1 cellular context compared by ENCODE assay signal in the genomic region with DNA sequence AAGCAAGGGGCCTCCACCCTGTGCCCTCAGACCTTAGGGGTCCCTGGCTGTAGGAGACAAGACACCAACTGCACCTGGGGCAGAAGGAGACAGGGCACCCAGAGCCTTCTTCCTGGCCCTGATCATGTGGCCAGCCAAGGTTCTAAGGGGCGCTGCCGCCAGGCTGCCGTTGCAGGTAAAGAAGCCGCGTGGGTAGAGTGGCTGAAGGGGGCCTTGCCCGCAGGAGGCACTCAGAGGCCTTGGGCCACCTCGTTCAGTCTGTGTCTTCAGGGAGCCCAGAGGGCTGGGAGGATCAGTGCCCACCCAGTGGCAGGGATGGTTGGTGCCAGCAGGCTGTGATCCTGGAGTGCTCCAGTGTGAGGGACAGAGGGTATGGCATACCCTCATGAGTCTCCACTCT.
A peak's percentile ranks its signal among the peaks of the same experiment; 100 is the strongest.
TF ChIP-seq lines count a peak whose summit lies in the region.

No MANE protein-coding gene starts in this region.

TF ChIP-seq in HepG2, 621 proteins besides CTCF, POLR2A, EP300 and RAD21 (continued from another document):
- no peak for TF ChIP-seq RFX3 (CRISPR knock-in tag; IDR thresholded peaks at IDR 0.05)
- no peak for TF ChIP-seq ZNF549 (CRISPR knock-in tag; IDR thresholded peaks at IDR 0.05)
- 0 out of 2 replicates have a peak, but pooled peaks have one; percentile 19 for TF ChIP-seq RBFOX2 (IDR thresholded peaks at IDR 0.05; ENCODE audit: low read depth, low read length)
- no peak for TF ChIP-seq NRL (CRISPR knock-in tag; IDR thresholded peaks at IDR 0.05; ENCODE audit: borderline replicate concordance)
- peak; percentile 38 for TF ChIP-seq MED8 (CRISPR knock-in tag; IDR thresholded peaks at IDR 0.05; ENCODE audit: insufficient replicate concordance)
